In genomic region chr20:62405981-62406513, GRCh38 we compare ENCODE assay signal across 9 cellular contexts. TPM values are rescaled to one million over a fixed set of nuclear protein-coding genes. Genes with fewer than 3 reads are reported as not detected.
DNase-seq lines count a peak whose midpoint lies in the region; ATAC-seq, FAIRE-seq and TF ChIP-seq lines count a peak whose summit lies in the region.
"Had no signal": no experiment of that assay in that cellular context is flagged by ENCODE, and none has a peak within 500 bp of the region (broad histone marks: within the 10 kb centered on the region; RNA-seq: fewer than 3 reads in every experiment).

No MANE protein-coding gene starts in this region.

- peak overlapping the region; percentile 78 for H3K27ac Mint-ChIP-seq in T-helper 1 cell treated with Interleukin-12 subunit alpha and Interleukin-12 subunit beta and Interleukin-4 antibody, amounts not matched to agents 30 μg/mL and 1 μg/mL, for 36 hours
- peak overlapping the region; percentile 49 for H3K27ac Mint-ChIP-seq in activated naive CD8-positive, alpha-beta T cell treated with anti-CD3 and anti-CD28 coated beads, Interleukin-2, amount 50 U/mL, for 24 hours

- H4K20me1 ChIP-seq in keratinocyte (ENCODE audit: control insufficient read depth, extremely low read depth, insufficient read depth, low read length), result no peaks in the 10 kb centered on the region

- H3K79me2 ChIP-seq in keratinocyte (ENCODE audit: control insufficient read depth, insufficient read depth, low read length), result peaks cover 7% of the 10 kb centered on the region

- H3K9me1 ChIP-seq in keratinocyte (ENCODE audit: control insufficient read depth, extremely low read depth, insufficient read depth, low read length), result no peaks in the 10 kb centered on the region

- peaks cover 0 to 1% of the 10 kb centered on the region in 2 experiments for H3K36me3 ChIP-seq in keratinocyte (ENCODE audit: control insufficient read depth in 2 of 2, extremely low read depth in 1 of 2, insufficient read depth in 2 of 2, low read length in 2 of 2)
- H3K36me3 ChIP-seq in suprapubic skin, result no peaks in the 10 kb centered on the region

- H3K9me3 ChIP-seq in keratinocyte (ENCODE audit: control insufficient read depth, low read depth, low read length) (no peaks in the 10 kb centered on the region), suprapubic skin (no peaks in the 10 kb centered on the region)

- no peak for FAIRE-seq in keratinocyte (lab: Jason Lieb, UNC)

- dilution Hi-C loops in keratinocyte (cut with MboI; ENCODE audit: extremely low pct_ligation_motif_present, low sequenced_read_pairs), result no loop called here

- H3K9me3 Mint-ChIP-seq in T-helper 1 cell treated with Interleukin-12 subunit alpha and Interleukin-12 subunit beta and Interleukin-4 antibody, amounts not matched to agents 30 μg/mL and 1 μg/mL, for 36 hours, result no peaks in the 10 kb centered on the region
- no peaks in the 10 kb centered on the region for H3K9me3 Mint-ChIP-seq in activated naive CD8-positive, alpha-beta T cell treated with anti-CD3 and anti-CD28 coated beads, Interleukin-2, amount 50 U/mL, for 24 hours

- TF ChIP-seq CTCF in keratinocyte (optimal IDR thresholded peaks at IDR 0.05 in 1 of 3, IDR thresholded peaks at IDR 0.05 in 1 of 3, conservative IDR thresholded peaks at IDR 0.05 in 1 of 3; ENCODE audit: extremely low read depth in 1 of 3, insufficient read depth in 2 of 3, low read length in 3 of 3) (no peak), suprapubic skin (IDR thresholded peaks at IDR 0.05) (no peak)

- H3K9ac ChIP-seq in keratinocyte (ENCODE audit: control insufficient read depth, extremely low read depth, insufficient read depth, low read length), result peak overlapping the region; percentile 76

- H3K27ac ChIP-seq in keratinocyte (ENCODE audit: control insufficient read depth, insufficient read depth, low read length) (no peak overlapping the region), suprapubic skin (no peak overlapping the region)

- H3K4me3 Mint-ChIP-seq in T-helper 1 cell treated with Interleukin-12 subunit alpha and Interleukin-12 subunit beta and Interleukin-4 antibody, amounts not matched to agents 30 μg/mL and 1 μg/mL, for 36 hours, result peak overlapping the region; percentile 81
- peak overlapping the region; percentile 72 for H3K4me3 Mint-ChIP-seq in activated naive CD8-positive, alpha-beta T cell treated with anti-CD3 and anti-CD28 coated beads, Interleukin-2, amount 50 U/mL, for 24 hours

- peaks cover 17% of the 10 kb centered on the region for H3K4me1 Mint-ChIP-seq in T-helper 1 cell treated with Interleukin-12 subunit alpha and Interleukin-12 subunit beta and Interleukin-4 antibody, amounts not matched to agents 30 μg/mL and 1 μg/mL, for 36 hours (ENCODE audit: low read depth)
- H3K4me1 Mint-ChIP-seq in activated naive CD8-positive, alpha-beta T cell treated with anti-CD3 and anti-CD28 coated beads, Interleukin-2, amount 50 U/mL, for 24 hours, result peaks cover 23% of the 10 kb centered on the region

- ATAC-seq in activated naive CD8-positive, alpha-beta T cell treated with anti-CD3 and anti-CD28 coated beads, Interleukin-2, amount 50 U/mL, for 24 hours, result no peak

- peaks cover under 1% of the 10 kb centered on the region for H3K36me3 Mint-ChIP-seq in T-helper 1 cell treated with Interleukin-12 subunit alpha and Interleukin-12 subunit beta and Interleukin-4 antibody, amounts not matched to agents 30 μg/mL and 1 μg/mL, for 36 hours (ENCODE audit: low read depth)
- no peaks in the 10 kb centered on the region for H3K36me3 Mint-ChIP-seq in activated naive CD8-positive, alpha-beta T cell treated with anti-CD3 and anti-CD28 coated beads, Interleukin-2, amount 50 U/mL, for 24 hours (ENCODE audit: low read depth)

- H3K4me1 ChIP-seq in keratinocyte (ENCODE audit: control insufficient read depth, extremely low read depth, insufficient read depth, low read length) (peaks cover 12% of the 10 kb centered on the region), suprapubic skin (peaks cover 39% of the 10 kb centered on the region)

- no peaks in the 10 kb centered on the region for H3K27me3 Mint-ChIP-seq in T-helper 1 cell treated with Interleukin-12 subunit alpha and Interleukin-12 subunit beta and Interleukin-4 antibody, amounts not matched to agents 30 μg/mL and 1 μg/mL, for 36 hours (ENCODE audit: low read depth)
- no peaks in the 10 kb centered on the region for H3K27me3 Mint-ChIP-seq in activated naive CD8-positive, alpha-beta T cell treated with anti-CD3 and anti-CD28 coated beads, Interleukin-2, amount 50 U/mL, for 24 hours

- no peak overlapping the region for H2AFZ ChIP-seq in keratinocyte (ENCODE audit: control insufficient read depth, low read length)

- peak overlapping the region; percentile 89 for H3K4me2 ChIP-seq in keratinocyte (ENCODE audit: control insufficient read depth, extremely low read depth, insufficient read depth, low read depth, low read length)

- H3K4me3 ChIP-seq in keratinocyte (ENCODE audit: control insufficient read depth in 2 of 3, extremely low read depth in 1 of 3, insufficient read depth in 2 of 3, low read depth in 1 of 3, low read length in 3 of 3), result peak overlapping the region; percentile 54 to 68 (median 64)
- H3K4me3 ChIP-seq in suprapubic skin, result peak overlapping the region; percentile 60

- H3K27me3 ChIP-seq in keratinocyte (ENCODE audit: control insufficient read depth, extremely low read depth, insufficient read depth, low read length) (no peaks in the 10 kb centered on the region), suprapubic skin (no peaks in the 10 kb centered on the region)

- TF ChIP-seq POLR2A in suprapubic skin (IDR thresholded peaks at IDR 0.05), result no peak

- no peak for TF ChIP-seq EP300 in suprapubic skin (IDR thresholded peaks at IDR 0.05)

- 62% methylated on average over 8 of the region's 10 CpGs for WGBS in suprapubic skin

- DNase-seq in T-helper 1 cell, result no peak
- no peak for DNase-seq in activated naive CD8-positive, alpha-beta T cell treated with anti-CD3 and anti-CD28 coated beads, Interleukin-2, amount 50 U/mL, for 24 hours
- no peak for DNase-seq in keratinocyte (ENCODE audit: low read depth, low spot score)
- no peak for DNase-seq in suprapubic skin (ENCODE audit: low spot score in 2 of 2)
- no peak for DNase-seq in NCI-H2227 treated with DMSO at 0.1 percent for 48 hours (lab: John Stamatoyannopoulos, UW)
- no peak for DNase-seq in COLO829 (ENCODE audit: low spot score)
- DNase-seq in NCI-H526 treated with DMSO at 0.1 percent for 48 hours (lab: John Stamatoyannopoulos, UW), result no peak
- DNase-seq: activated CD8-positive, alpha-beta memory T cell treated with anti-CD3 and anti-CD28 coated beads for 24 hours had no signal

RNA-seq across cellular contexts. Expression of gene CABLES2, which starts 1.0 kb away (rescaled TPM):
- 1.9 to 4.6 TPM (median 2.2 TPM) in 3 replicates for polyA plus RNA-seq in keratinocyte
- polyA plus RNA-seq in keratinocyte (2011; ENCODE audit: low read depth), result 2.3 TPM
- polyA plus RNA-seq in keratinocyte (2011; cell fraction: cytosol; rRNA removed), result 2.5 and 3.3 TPM in 2 replicates
- 3.8 and 4.1 TPM in 2 replicates for polyA plus RNA-seq in keratinocyte (2011; cell fraction: nucleus; rRNA removed)
- polyA plus RNA-seq in keratinocyte (2012; ENCODE audit: low replicate concordance), result 2.5 and 4.4 TPM in 2 replicates
- polyA minus RNA-seq in keratinocyte, result 3.0 to 5.1 TPM (median 3.0 TPM) in 3 replicates
- polyA minus RNA-seq in keratinocyte (2011; cell fraction: cytosol; rRNA and poly(A)+ RNA removed), result 3.1 TPM
- polyA minus RNA-seq in keratinocyte (2011; cell fraction: nucleus; rRNA and poly(A)+ RNA removed), result 2.1 and 2.3 TPM in 2 replicates
- total RNA-seq in suprapubic skin, result 1 to 10 TPM; 3.8 to 7.2 (median 4.5) TPM

RNA-seq across cellular contexts. Expression of gene RPS21, which starts 19.1 kb away (rescaled TPM):
- polyA plus RNA-seq in keratinocyte, result 2,971 to 5,490 TPM (median 3,874 TPM) in 3 replicates
- 984 TPM for polyA plus RNA-seq in keratinocyte (2011; ENCODE audit: low read depth)
- polyA plus RNA-seq in keratinocyte (2011; cell fraction: cytosol; rRNA removed), result 1,407 and 2,786 TPM in 2 replicates
- polyA plus RNA-seq in keratinocyte (2011; cell fraction: nucleus; rRNA removed), result 1,324 and 1,818 TPM in 2 replicates
- polyA plus RNA-seq in keratinocyte (2012; ENCODE audit: low replicate concordance), result 3,853 and 4,653 TPM in 2 replicates
- polyA minus RNA-seq in keratinocyte, result 724 to 1,431 TPM (median 1,117 TPM) in 3 replicates
- 1,444 TPM for polyA minus RNA-seq in keratinocyte (2011; cell fraction: cytosol; rRNA and poly(A)+ RNA removed)
- 353 and 441 TPM in 2 replicates for polyA minus RNA-seq in keratinocyte (2011; cell fraction: nucleus; rRNA and poly(A)+ RNA removed)
- total RNA-seq in suprapubic skin, result 1,000 to 10,000 TPM; 1,604 to 3,217 (median 2,363) TPM

RNA-seq across cellular contexts. Expression of gene RBBP8NL, which starts 21.3 kb away (rescaled TPM):
- polyA plus RNA-seq in keratinocyte, result 0.05 to 0.26 TPM (median 0.13 TPM) in 3 replicates
- polyA plus RNA-seq in keratinocyte (2011; ENCODE audit: low read depth), result 0.27 TPM
- polyA plus RNA-seq in keratinocyte (2011; cell fraction: cytosol; rRNA removed), result 0.02 and 0.06 TPM in 2 replicates
- 0.08 and 0.28 TPM in 2 replicates for polyA plus RNA-seq in keratinocyte (2011; cell fraction: nucleus; rRNA removed)
- 0.07 and 0.23 TPM in 2 replicates for polyA plus RNA-seq in keratinocyte (2012; ENCODE audit: low replicate concordance)
- polyA minus RNA-seq in keratinocyte, result not detected in 3 replicates
- not detected for polyA minus RNA-seq in keratinocyte (2011; cell fraction: cytosol; rRNA and poly(A)+ RNA removed)
- 0.21 TPM in 1 of 2 replicates, not detected in the other for polyA minus RNA-seq in keratinocyte (2011; cell fraction: nucleus; rRNA and poly(A)+ RNA removed)
- 1 to 10 TPM; 2.0 to 6.6 (median 3.9) TPM for total RNA-seq in suprapubic skin

RNA-seq across cellular contexts. Expression of gene LAMA5, which starts 38.9 kb away (rescaled TPM):
- polyA plus RNA-seq in keratinocyte, result 6.9 to 17.9 TPM (median 8.7 TPM) in 3 replicates
- polyA plus RNA-seq in keratinocyte (2011; ENCODE audit: low read depth), result 51.0 TPM
- 1.6 and 8.1 TPM in 2 replicates for polyA plus RNA-seq in keratinocyte (2011; cell fraction: cytosol; rRNA removed)
- polyA plus RNA-seq in keratinocyte (2011; cell fraction: nucleus; rRNA removed), result 101 and 177 TPM in 2 replicates
- 54.5 and 61.7 TPM in 2 replicates for polyA plus RNA-seq in keratinocyte (2012; ENCODE audit: low replicate concordance)
- 24.2 to 50.5 TPM (median 24.6 TPM) in 3 replicates for polyA minus RNA-seq in keratinocyte
- polyA minus RNA-seq in keratinocyte (2011; cell fraction: cytosol; rRNA and poly(A)+ RNA removed), result 43.2 TPM
- 183 and 196 TPM in 2 replicates for polyA minus RNA-seq in keratinocyte (2011; cell fraction: nucleus; rRNA and poly(A)+ RNA removed)
- 100 to 1,000 TPM; 200 to 623 (median 316) TPM for total RNA-seq in suprapubic skin
